10 cellular contexts compared by ENCODE assay signal in the genomic region with DNA sequence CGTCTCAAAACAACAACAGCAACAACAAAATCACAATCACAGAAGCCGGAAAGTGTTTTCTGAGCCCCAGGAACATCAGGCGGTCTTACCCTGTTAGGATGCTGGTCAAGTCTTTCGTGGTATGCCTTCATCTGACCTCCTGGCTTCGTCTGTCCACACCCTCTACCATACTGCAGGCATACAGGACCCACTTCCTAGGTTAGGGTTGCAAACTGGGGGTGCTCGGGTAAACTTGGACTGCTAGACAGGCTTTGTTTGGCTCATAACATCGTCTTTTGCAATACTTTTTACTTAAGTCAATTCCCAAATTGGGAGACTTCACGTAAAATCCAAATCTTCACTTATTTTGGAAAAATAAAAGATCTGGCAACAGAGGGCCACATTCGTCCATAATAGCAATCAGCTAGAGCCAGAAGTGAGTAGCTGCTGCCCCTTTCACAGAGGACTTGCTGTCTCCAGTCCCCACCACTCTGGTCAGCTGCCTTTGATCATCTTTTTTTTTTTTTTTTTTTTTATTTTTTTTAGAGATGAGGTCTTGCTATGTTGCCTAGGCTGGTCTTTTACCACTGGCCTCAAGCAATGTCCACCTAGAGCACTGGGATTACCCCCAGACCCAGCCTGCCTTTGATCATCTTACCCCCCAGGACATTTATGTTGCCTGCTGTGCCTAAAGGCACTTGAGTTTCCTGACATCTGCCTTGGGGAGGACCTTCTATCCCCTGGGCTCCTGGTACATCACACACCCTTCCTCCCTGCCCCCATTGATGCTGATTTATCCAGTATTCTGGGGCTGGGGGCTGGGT. TPM values are rescaled to one million over a fixed set of nuclear protein-coding genes. Genes with fewer than 3 reads are reported as not detected.
DNase-seq lines count a peak whose midpoint lies in the region; ATAC-seq, FAIRE-seq and TF ChIP-seq lines count a peak whose summit lies in the region.
"Had no signal": no experiment of that assay in that cellular context is flagged by ENCODE, and none has a peak within 500 bp of the region (broad histone marks: within the 10 kb centered on the region; RNA-seq: fewer than 3 reads in every experiment).

No MANE protein-coding gene starts in this region.

- no peaks in the 10 kb centered on the region for H3K36me3 Mint-ChIP-seq in brain
- H3K36me3 Mint-ChIP-seq: CD4-positive, CD25-positive, alpha-beta regulatory T cell had no signal

- H3K4me3 ChIP-seq in GM23248 (no peak overlapping the region), lower lobe of right lung (no peak overlapping the region), smooth muscle cell (no peak overlapping the region), small intestine (ENCODE audit: low read depth in 1 of 2, low read length in 2 of 2) (no peak overlapping the region)

- H3K79me2 ChIP-seq in GM23248 (ENCODE audit: insufficient read depth) (peaks cover 44% of the 10 kb centered on the region), smooth muscle cell (ENCODE audit: low read depth) (peaks cover 32% of the 10 kb centered on the region)

- no peak for TF ChIP-seq POLR2A in H54 (IDR thresholded peaks at IDR 0.05; ENCODE audit: low read depth, low read length)

- TF ChIP-seq CTCF in brain (conservative IDR thresholded peaks at IDR 0.05) (no peak), lower lobe of right lung (IDR thresholded peaks at IDR 0.05) (no peak), smooth muscle cell (IDR thresholded peaks at IDR 0.05; ENCODE audit: borderline replicate concordance, insufficient read depth, poor library complexity, severe bottlenecking) (no peak)

- DNase-seq in GM23248 = no peak
- no peak for DNase-seq in lower lobe of right lung
- DNase-seq in smooth muscle cell (lab: John Stamatoyannopoulos, UW; ENCODE audit: unreplicated experiment) = no peak
- DNase-seq in H54 (ENCODE audit: insufficient read length, low spot score) = no peak
- no peak for DNase-seq in small intestine
- DNase-seq: CD4-positive, CD25-positive, alpha-beta regulatory T cell had no signal

- H3K27me3 Mint-ChIP-seq in brain = peaks cover 2% of the 10 kb centered on the region
- H3K27me3 Mint-ChIP-seq: CD4-positive, CD25-positive, alpha-beta regulatory T cell had no signal

- in situ Hi-C loops in GM23248 (cut with MboI) = no loop called here

- H4K20me1 ChIP-seq in GM23248 (ENCODE audit: insufficient read depth) (no peaks in the 10 kb centered on the region), smooth muscle cell (ENCODE audit: low read depth) (no peaks in the 10 kb centered on the region)

- H3K4me3 Mint-ChIP-seq in brain = peak overlapping the region; percentile 7 to 44 (median 37)
- H3K4me3 Mint-ChIP-seq: CD4-positive, CD25-positive, alpha-beta regulatory T cell had no signal

- peak overlapping the region; percentile 80 for H3K27ac ChIP-seq in GM23248
- peak overlapping the region; percentile 80 for H3K27ac ChIP-seq in lower lobe of right lung
- H3K27ac ChIP-seq in smooth muscle cell (ENCODE audit: low read depth) = peak overlapping the region; percentile 75
- H3K27ac ChIP-seq in small intestine (ENCODE audit: low read depth in 1 of 2, low read length in 1 of 2) = peak overlapping the region in 1 of 2 donors; percentile 82

- no peaks in the 10 kb centered on the region for H3K36me3 ChIP-seq in GM23248 (ENCODE audit: low read depth)
- H3K36me3 ChIP-seq in lower lobe of right lung = no peaks in the 10 kb centered on the region
- no peaks in the 10 kb centered on the region for H3K36me3 ChIP-seq in smooth muscle cell (ENCODE audit: low read depth)
- H3K36me3 ChIP-seq in small intestine (ENCODE audit: control insufficient read depth in 2 of 2, insufficient read depth in 2 of 2, low read length in 2 of 2) = no peaks in the 10 kb centered on the region

- H3K9ac ChIP-seq in GM23248 = peak overlapping the region; percentile 59
- H3K9ac ChIP-seq in smooth muscle cell (ENCODE audit: low read depth) = peak overlapping the region; percentile 19

- no peaks in the 10 kb centered on the region for H3K9me2 ChIP-seq in GM23248 (ENCODE audit: insufficient read depth)

- ATAC-seq in lower lobe of right lung (no peak), HG02642 (IDR thresholded peaks at IDR 0.05; ENCODE audit: poor library complexity, unreplicated experiment) (no peak), HG02840 (IDR thresholded peaks at IDR 0.05; ENCODE audit: low FRiP score, unreplicated experiment) (no peak)

- H3K4me1 Mint-ChIP-seq in brain = peaks cover 83% of the 10 kb centered on the region
- H3K4me1 Mint-ChIP-seq: CD4-positive, CD25-positive, alpha-beta regulatory T cell had no signal

- no peaks in the 10 kb centered on the region for H3K9me3 Mint-ChIP-seq in brain

- H2AFZ ChIP-seq in GM23248 (no peak overlapping the region), smooth muscle cell (ENCODE audit: low read depth) (no peak overlapping the region)

- H3K4me2 ChIP-seq in GM23248 (ENCODE audit: unreplicated experiment) (peak overlapping the region; percentile 58), smooth muscle cell (peak overlapping the region; percentile 53)

- no peak for FAIRE-seq in H54 (lab: Jason Lieb, UNC)
- FAIRE-seq in small intestine (lab: Jason Lieb, UNC) = no peak
- FAIRE-seq: endothelial cell of umbilical vein had no signal

- no peaks in the 10 kb centered on the region for H3K9me3 ChIP-seq in GM23248 (ENCODE audit: low read depth)
- no peaks in the 10 kb centered on the region for H3K9me3 ChIP-seq in lower lobe of right lung
- H3K9me3 ChIP-seq in smooth muscle cell (replicated peaks; ENCODE audit: low read depth) = no peaks in the 10 kb centered on the region
- H3K9me3 ChIP-seq in small intestine (ENCODE audit: control insufficient read depth, low read depth) = no peaks in the 10 kb centered on the region

- H3F3A ChIP-seq in GM23248 (ENCODE audit: insufficient read depth) (peaks cover 56% of the 10 kb centered on the region), smooth muscle cell (ENCODE audit: low read depth) (peaks cover 37% of the 10 kb centered on the region)

- 56 to 63% methylated on average over 9 of the region's 9 CpGs for whole genome bisulfite sequencing in GM23248 (ENCODE audit: low coverage in 1 of 2, low lambda C conversion rate in 2 of 2, missing lambda C conversion rate in 2 of 2), 2 experiments
- WGBS in smooth muscle cell (ENCODE audit: low lambda C conversion rate) = 83% methylated on average over 9 of the region's 9 CpGs
- WGBS in small intestine, 3 donors = 80 to 92% (median 88%) methylated on average over 9 of the region's 9 CpGs

- peak overlapping the region; percentile 72 to 97 (median 93) for H3K27ac Mint-ChIP-seq in brain

- H3K4me1 ChIP-seq in GM23248 (ENCODE audit: insufficient read depth) (peaks cover 66% of the 10 kb centered on the region), lower lobe of right lung (peaks cover 83% of the 10 kb centered on the region), smooth muscle cell (ENCODE audit: low read depth) (peaks cover 29% of the 10 kb centered on the region), small intestine (ENCODE audit: control insufficient read depth in 2 of 2, insufficient read depth in 1 of 2, low read depth in 1 of 2, low read length in 1 of 2) (peaks cover 1 to 5% of the 10 kb centered on the region in 2 donors)

- intact Hi-C loops in lower lobe of right lung (cut with DNase I) = no loop called here

- H3K27me3 ChIP-seq in GM23248 (replicated peaks; ENCODE audit: insufficient read depth) = no peaks in the 10 kb centered on the region
- no peaks in the 10 kb centered on the region for H3K27me3 ChIP-seq in lower lobe of right lung (ENCODE audit: low read depth)
- H3K27me3 ChIP-seq in smooth muscle cell (ENCODE audit: low read depth) = no peaks in the 10 kb centered on the region
- no peaks in the 10 kb centered on the region for H3K27me3 ChIP-seq in small intestine (ENCODE audit: control insufficient read depth in 2 of 2, insufficient read depth in 2 of 2, low read length in 2 of 2)

RNA-seq across cellular contexts. Expression of gene CHD9, which starts 30.1 kb away (rescaled TPM):
- 20.5 and 24.0 TPM in 2 replicates for total RNA-seq in GM23248 (2014; rRNA removed; shearing (Covaris generic))
- polyA plus RNA-seq in GM23248 (2016; fragmentation: Nextera tagmentation; extraction: Ambion mirVana) (38.1 and 47.4 TPM in 2 replicates), brain (ENCODE audit: insufficient read depth, low read depth, low replicate concordance) (3.7 TPM), smooth muscle cell (43.7 and 50.6 TPM in 2 replicates), small intestine (10 to 100 TPM in 2 of 3 donors, 1 to 10 TPM in 1; 7.6 to 12.1 (median 10.3) TPM)
- total RNA-seq in lower lobe of right lung (73.1 TPM), smooth muscle cell (101 and 117 TPM in 2 replicates)

RNA-seq across cellular contexts. Expression of gene CHD9NB, which starts 32.2 kb away (rescaled TPM):
- 0.22 and 0.25 TPM in 2 replicates for total RNA-seq in GM23248 (2014; rRNA removed; shearing (Covaris generic))
- polyA plus RNA-seq in GM23248 (2016; fragmentation: Nextera tagmentation; extraction: Ambion mirVana) (0.15 and 0.20 TPM in 2 replicates), brain (ENCODE audit: insufficient read depth, low read depth, low replicate concordance) (0.19 TPM), smooth muscle cell (not detected in 2 replicates), small intestine (1 to 10 TPM in 2 of 3 donors, under 1 TPM in 1; 0.94 to 2.7 (median 1.1) TPM)
- total RNA-seq in lower lobe of right lung (12.4 TPM), smooth muscle cell (not detected in 2 replicates)
- total RNA-seq: CD4-positive, CD25-positive, alpha-beta regulatory T cell had no signal
- polyA plus RNA-seq: CD4-positive, CD25-positive, alpha-beta regulatory T cell had no signal
